8 cellular contexts compared by ENCODE assay signal in genomic region chr9:92669527-92669889, GRCh38. TPM values are rescaled to one million over a fixed set of nuclear protein-coding genes. Genes with fewer than 3 reads are reported as not detected.
A peak's percentile ranks its signal among the peaks of the same experiment; 100 is the strongest.
DNase-seq lines count a peak whose midpoint lies in the region; ATAC-seq lines count a peak whose summit lies in the region.

No MANE protein-coding gene starts in this region.

- H3K9ac ChIP-seq in Karpas-422 (ENCODE audit: low read length): peak overlapping the region; percentile 92

- H2AFZ ChIP-seq in Karpas-422 (ENCODE audit: low read length): no peak overlapping the region

- DNase-seq in Right ventricle myocardium inferior (ENCODE audit: missing footprints) (no peak), cardiac septum (ENCODE audit: low spot score) (no peak), Karpas-422 (peak; percentile 59), left ventricle myocardium superior (peak; percentile 62), skeletal muscle cell (ENCODE audit: low read depth) (no peak), NCI-H2196 (lab: John Stamatoyannopoulos, UW; ENCODE audit: unreplicated experiment) (no peak), SW 1271 (lab: John Stamatoyannopoulos, UW) (no peak)
- peak; percentile 25 for DNase-seq in activated naive CD4-positive, alpha-beta T cell treated with anti-CD3 and anti-CD28 coated beads, Interleukin-2, amount 50 U/mL, for 16 hours

- peak overlapping the region; percentile 86 for H3K4me2 ChIP-seq in Karpas-422 (ENCODE audit: low read depth, low read length, poor library complexity, severe bottlenecking)

- H3K36me3 ChIP-seq in Karpas-422 (ENCODE audit: insufficient read depth, low read length): 0 out of 2 replicates have a peak, but pooled peaks cover 5% of the 10 kb centered on the region

- peak overlapping the region; percentile 45 for H3K27ac ChIP-seq in Karpas-422 (ENCODE audit: low read length)

- no peaks in the 10 kb centered on the region for H4K20me1 ChIP-seq in Karpas-422 (ENCODE audit: insufficient read depth, low read depth, low read length)

- peaks cover 68% of the 10 kb centered on the region for H3K79me2 ChIP-seq in Karpas-422 (ENCODE audit: low read length)

- H3K4me3 ChIP-seq in Karpas-422 (ENCODE audit: low read length) (peak overlapping the region; percentile 92), skeletal muscle cell (ENCODE audit: low read depth, low read length) (peak overlapping the region; percentile 91)

- ATAC-seq in Right ventricle myocardium inferior (peak; percentile 6), left ventricle myocardium superior (peak; percentile 33)

- intact Hi-C loops in Right ventricle myocardium inferior (cut with DNase I): no loop called here
- intact Hi-C loops in cardiac septum (cut with DNase I): no loop called here
- intact Hi-C loops in left ventricle myocardium superior (cut with micrococcal nuclease): no loop called here

- no peaks in the 10 kb centered on the region for H3K27me3 ChIP-seq in Karpas-422 (ENCODE audit: low read length)

- no peaks in the 10 kb centered on the region for H3K9me3 ChIP-seq in Karpas-422 (ENCODE audit: low read length)

- no peaks in the 10 kb centered on the region for H3K9me2 ChIP-seq in Karpas-422 (replicated peaks; ENCODE audit: insufficient read depth, low read length)

- H3K4me1 ChIP-seq in Karpas-422 (ENCODE audit: low read length): peaks cover 27% of the 10 kb centered on the region

RNA-seq across cellular contexts. Expression of gene IPPK, which starts 0.4 kb away (rescaled TPM):
- total RNA-seq in Right ventricle myocardium inferior (5.9 TPM), cardiac septum (13.1 TPM), left ventricle myocardium superior (7.6 TPM)
- total RNA-seq in Karpas-422 (2014; rRNA removed; shearing (Covaris generic); ENCODE audit: low replicate concordance): 10.5 and 18.3 TPM in 2 replicates

Comparison
In these comparisons a context has a peak if more than half of its experiments do, and no peak if none do; other contexts are left out.
1. DNase-seq: peak in Karpas-422 (single experiment), activated naive CD4-positive, alpha-beta T cell treated with anti-CD3 and anti-CD28 coated beads, Interleukin-2, amount 50 U/mL, for 16 hours (single experiment) and left ventricle myocardium superior (single experiment); none in Right ventricle myocardium inferior (single experiment), cardiac septum (single experiment), skeletal muscle cell (single experiment), NCI-H2196 (single experiment) and SW 1271 (0 of 2).